Comparison of ENCODE assay signal across 2 cellular contexts in genomic region chr19:46578450-46578849, GRCh38.
TF ChIP-seq lines count a peak whose summit lies in the region.

No MANE protein-coding gene starts in this region.

TF ChIP-seq in HepG2, 621 proteins besides CTCF, POLR2A, EP300 and RAD21:
- TF ChIP-seq ATF7 (IDR thresholded peaks at IDR 0.05), result no peak
- TF ChIP-seq ATF7 (CRISPR knock-in tag; IDR thresholded peaks at IDR 0.05), result no peak
- 0 out of 2 replicates have a peak, but pooled peaks have one; percentile 31 for TF ChIP-seq CHD4 (IDR thresholded peaks at IDR 0.05; ENCODE audit: borderline replicate concordance, low read length)
- peak; percentile 30; the same call in 1 of the 2 replicates for TF ChIP-seq ZNF629 (CRISPR knock-in tag; conservative IDR thresholded peaks at IDR 0.05)

TF ChIP-seq in neural cell, 6 proteins besides CTCF, POLR2A, EP300 and RAD21:
- TF ChIP-seq SMC3 (conservative IDR thresholded peaks at IDR 0.05; ENCODE audit: poor library complexity), result no peak
- TF ChIP-seq EZH2 (IDR thresholded peaks at IDR 0.05; ENCODE audit: borderline replicate concordance, insufficient read depth, low read length, poor library complexity, severe bottlenecking), result no peak
- TF ChIP-seq REST (IDR thresholded peaks at IDR 0.05; ENCODE audit: borderline replicate concordance), result no peak
- TF ChIP-seq TAF1 (IDR thresholded peaks at IDR 0.05; ENCODE audit: low read depth), result no peak
- no peak for TF ChIP-seq MXI1 (conservative IDR thresholded peaks at IDR 0.05; ENCODE audit: poor library complexity, severe bottlenecking)
- no peak for TF ChIP-seq POLR2AphosphoS5 (IDR thresholded peaks at IDR 0.05)
